In the genomic region with DNA sequence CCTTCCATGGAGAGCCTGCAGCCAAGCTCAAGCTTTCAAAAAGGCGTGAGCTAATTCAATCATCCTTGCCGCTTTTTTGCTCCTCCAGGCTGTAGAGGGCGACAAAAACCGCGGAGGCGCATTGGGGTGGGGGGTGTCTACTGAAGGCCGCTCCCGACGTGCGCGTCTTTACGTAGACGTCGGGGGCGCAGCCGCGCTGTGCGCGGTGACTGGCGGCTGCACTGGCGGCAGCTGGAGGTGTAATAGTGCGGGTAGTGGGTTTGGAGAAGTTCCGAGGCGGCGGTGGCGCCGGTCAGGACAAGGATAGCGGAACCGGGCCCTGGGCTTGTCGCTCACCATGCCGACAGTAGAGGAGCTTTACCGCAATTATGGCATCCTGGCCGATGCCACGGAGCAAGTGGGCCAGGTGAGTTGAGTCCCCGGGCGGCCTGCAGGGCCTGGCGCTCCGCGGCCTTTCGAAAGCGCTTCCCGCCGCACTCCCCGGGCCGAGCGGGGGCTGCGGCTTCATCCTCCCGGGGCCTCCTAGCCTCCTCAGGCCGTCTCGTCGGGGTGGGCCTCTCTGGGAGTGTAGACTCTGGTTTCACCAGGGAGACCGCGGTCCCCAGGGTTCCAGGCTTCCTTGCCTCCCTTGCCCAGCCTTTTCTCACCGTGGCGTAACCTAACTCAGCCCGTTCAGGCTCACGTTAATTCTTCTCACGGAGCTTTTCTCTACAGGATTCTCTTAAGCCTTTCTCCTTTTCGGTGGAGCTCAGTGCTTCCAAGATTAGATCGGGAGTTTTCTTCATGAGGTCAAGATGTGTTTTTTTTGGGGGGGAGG, we compare ENCODE assay signal across 8 cellular contexts. TPM values are rescaled to one million over a fixed set of nuclear protein-coding genes. Genes with fewer than 3 reads are reported as not detected.
A peak's percentile ranks its signal among the peaks of the same experiment; 100 is the strongest.
DNase-seq lines count a peak whose midpoint lies in the region; ATAC-seq and TF ChIP-seq lines count a peak whose summit lies in the region.

API5 (plus strand) TSS at position 206 of the 817 bp plus-strand sequence; CDS start at position 338, 132 bp downstream.

- H3K27me3 ChIP-seq in PC-9 (ENCODE audit: insufficient read depth, low read depth) (peaks cover 7% of the 10 kb centered on the region; the same call in 1 of the 2 replicates), mucosa of rectum (ENCODE audit: control insufficient read depth in 2 of 2, insufficient read depth in 2 of 2, low read length in 2 of 2) (no peaks in the 10 kb centered on the region)

- peak within 1 kb of the TSS; percentile 89 for H3K4me2 ChIP-seq in PC-9

- H3K4me3 ChIP-seq in PC-9 (peak within 1 kb of the TSS; percentile 96), mucosa of rectum (ENCODE audit: low read length in 2 of 2) (peak within 1 kb of the TSS; percentile 92 to 94)

- H3K79me2 ChIP-seq in PC-9 (ENCODE audit: low read depth), result peaks cover 53% of the 10 kb centered on the region

- H3K9me2 ChIP-seq in PC-9 (ENCODE audit: insufficient read depth), result no peaks in the 10 kb centered on the region

- H3K4me1 ChIP-seq in PC-9 (replicated peaks; ENCODE audit: insufficient read depth), result peaks cover 22% of the 10 kb centered on the region
- peaks cover 11 to 13% of the 10 kb centered on the region in 2 donors for H3K4me1 ChIP-seq in mucosa of rectum (ENCODE audit: control insufficient read depth in 2 of 2, insufficient read depth in 2 of 2, low read length in 2 of 2)

- peak within 1 kb of the TSS; percentile 79 for H2AFZ ChIP-seq in PC-9

- peak within 1 kb of the TSS; percentile 86 to 89 for H3K9ac ChIP-seq in mucosa of rectum (ENCODE audit: low read depth in 1 of 2, low read length in 2 of 2)

- TSS peak; percentile 52 for BruUV-seq in PC-9 (replicated peaks; lab: Mats Ljungman, UMichigan)

- CTCF ChIA-PET in PC-9 (lab: Charles Lee), result interaction anchor here (0.6 to 1.0 kb wide), 8 partner anchors 14 to 1560 kb away, joined by 3 to 9 read pairs (median 3); partner anchors contain the start of gene TTC17

- POLR2A ChIA-PET in PC-9 (lab: Charles Lee; ENCODE audit: unreplicated experiment), result interaction anchor here (0.6 to 1.3 kb wide), 4 partner anchors 47 to 990 kb away, joined by 3 to 6 read pairs (median 4); partner anchors contain the start of gene TTC17

- in situ Hi-C loops in KBM-7 (cut with MboI; ENCODE audit: low pct_unique_long_range_greater_than_20kb, low sequenced_read_pairs), result no loop called here

- intact Hi-C loops in PC-9 (cut with micrococcal nuclease; ENCODE audit: unreplicated experiment), result loop anchor here (2.0 to 5.0 kb wide), 2 partner anchors 45 to 369 kb away; partner anchors contain the start of genes HSD17B12 and TTC17

- H3F3A ChIP-seq in PC-9 (ENCODE audit: insufficient read depth, low read depth), result peaks cover 8% of the 10 kb centered on the region; the same call in 1 of the 2 replicates

- peak; percentile 99 for ATAC-seq in GM21717 (IDR thresholded peaks at IDR 0.05; ENCODE audit: unreplicated experiment)

- peaks cover 40% of the 10 kb centered on the region for H4K20me1 ChIP-seq in PC-9 (ENCODE audit: insufficient read depth)

- H3K27ac ChIP-seq in PC-9 (peak within 1 kb of the TSS; percentile 63), mucosa of rectum (ENCODE audit: low read depth in 2 of 2, low read length in 2 of 2) (peak within 1 kb of the TSS; percentile 75 to 84)

- peak; percentile 83 for TF ChIP-seq CTCF in PC-9 (conservative IDR thresholded peaks at IDR 0.05)

- TF ChIP-seq POLR2A in erythroblast (IDR thresholded peaks at IDR 0.05; ENCODE audit: low read length), result peak; percentile 85

- H3K9me3 ChIP-seq in PC-9 (ENCODE audit: insufficient read depth, low read depth) (no peaks in the 10 kb centered on the region), mucosa of rectum (ENCODE audit: control insufficient read depth in 2 of 2, low read length in 2 of 2) (no peaks in the 10 kb centered on the region)

- DNase-seq in DMS79 (lab: John Stamatoyannopoulos, UW) (peak; percentile 93), KBM-7 (peak; percentile 98), PC-9 (peak; percentile 90 to 93), erythroblast (lab: John Stamatoyannopoulos, UW) (peak; percentile 96 to 97)
- DNase-seq in activated T-cell treated with anti-CD3 and anti-CD28 coated beads, Interleukin-2, amount 50 U/mL, for 1 hour, result peak; percentile 89
- DNase-seq in stimulated activated CD8-positive, alpha-beta memory T cell treated with anti-CD3 and anti-CD28 coated beads, Interleukin-4, amount 100 ng/mL, for 48 hours, result peak; percentile 94

- 0 out of 2 replicates have a peak, but pooled peaks cover 9% of the 10 kb centered on the region for H3K36me3 ChIP-seq in PC-9 (ENCODE audit: low read depth)
- peaks cover 0 to 2% of the 10 kb centered on the region in 2 donors for H3K36me3 ChIP-seq in mucosa of rectum (ENCODE audit: control insufficient read depth in 2 of 2, insufficient read depth in 2 of 2, low read length in 2 of 2)

RNA-seq across cellular contexts. Expression of gene API5, which starts in this region (rescaled TPM):
- 90.0 and 115 TPM in 2 replicates for total RNA-seq in PC-9 (2021)

Comparison
In these comparisons a context has a peak if more than half of its experiments do, and no peak if none do; other contexts are left out.
1. Peak in every context shown above with its lines: DNase-seq, ATAC-seq, H3K4me3 ChIP-seq and H3K27ac ChIP-seq.